Comparison of ENCODE assay signal across 12 cellular contexts in the genomic region with DNA sequence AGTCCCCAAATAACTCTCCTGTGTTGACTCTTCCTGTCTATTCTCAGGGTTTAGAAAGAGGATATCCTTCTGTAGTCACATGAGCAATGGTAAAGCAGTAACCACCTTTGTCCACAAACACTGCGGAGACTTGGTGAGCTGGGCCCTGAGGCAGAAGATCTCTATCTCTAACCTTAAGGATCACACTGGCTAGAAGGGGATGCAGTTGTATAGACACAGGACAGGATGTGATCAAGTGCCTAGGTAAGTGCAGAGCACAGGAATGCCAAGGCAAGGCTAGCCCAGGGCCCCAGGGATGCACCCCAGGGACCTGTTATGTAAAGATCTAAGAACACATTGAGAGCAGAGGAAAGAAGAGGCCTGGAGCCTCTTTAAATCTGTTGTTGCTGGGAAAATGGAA.
"Had no signal": no experiment of that assay in that cellular context is flagged by ENCODE, and none has a peak within 500 bp of the region (broad histone marks: within the 10 kb centered on the region; RNA-seq: fewer than 3 reads in every experiment).

No MANE protein-coding gene starts in this region.

- H3K4me1 ChIP-seq: right lobe of liver had no signal

- H3K4me3 ChIP-seq: right lobe of liver had no signal

- H3K27me3 ChIP-seq: neutrophil, right lobe of liver had no signal

- ATAC-seq: esophagus mucosa; right lobe of liver; stimulated activated memory B cell treated with anti-CD40 and anti-IgM and Interleukin-4, amounts not matched to agents 10 μg/mL and 1 μg/mL and 100 μg/mL, for 72 hours had no signal

- H3K36me3 ChIP-seq: neutrophil, right lobe of liver had no signal

- H3K9me3 ChIP-seq: neutrophil, right lobe of liver, SK-N-SH had no signal

- H3K27ac ChIP-seq: neutrophil, right lobe of liver had no signal

- DNase-seq: activated B cell treated with CpG ODN at 0.5 μM for 24 hours; activated CD4-positive, alpha-beta T cell treated with anti-CD3 and anti-CD28 coated beads, Interleukin-2, amount 10 ng/mL, durations not matched to agents 24 days and 14 days; activated naive CD4-positive, alpha-beta T cell treated with anti-CD3 and anti-CD28 coated beads, Interleukin-2, amount 10 ng/mL, durations not matched to agents 7 days and 5 days; central memory CD4-positive, alpha-beta T cell; left ventricle myocardium superior; posterior cingulate gyrus; right lobe of liver; SK-N-SH; substantia nigra had no signal
